27 cellular contexts compared by ENCODE assay signal in genomic region chr9:65430221-65430620, GRCh38.
DNase-seq lines count a peak whose midpoint lies in the region.
"Had no signal": no experiment of that assay in that cellular context is flagged by ENCODE, and none has a peak within 500 bp of the region (broad histone marks: within the 10 kb centered on the region; RNA-seq: fewer than 3 reads in every experiment).

No MANE protein-coding gene starts in this region.

- no peak overlapping the region for H2AFZ ChIP-seq in Karpas-422 (ENCODE audit: low read length)

- intact Hi-C loops in posterior vena cava (cut with DNase I), result no loop called here

- no peaks in the 10 kb centered on the region for H3K9me2 ChIP-seq in Karpas-422 (replicated peaks; ENCODE audit: insufficient read depth, low read length)

- H3K4me1 ChIP-seq in Karpas-422 (ENCODE audit: low read length), result no peaks in the 10 kb centered on the region
- H3K4me1 ChIP-seq: A549; BE2C; BLaER1; BLaER1 treated with 17β-estradiol and CSF1 and Interleukin-3, amounts not matched to agents 10 nM and 100 nM; Caco-2 had no signal

- DNase-seq in posterior vena cava (ENCODE audit: low spot score) (peak; percentile 78), Karpas-422 (no peak)
- DNase-seq: 8988T; ACHN; AML-193; BE2C; C1 segment of cervical spinal cord; Caco-2; Calu3; CD4-positive, alpha-beta memory T cell; CD4-positive, alpha-beta T cell; CD4-positive, CD25-positive, alpha-beta regulatory T cell; CD8-positive, alpha-beta memory T cell; CD8-positive, alpha-beta T cell; COR-L47; DMS 273 treated with DMSO at 0.1 percent for 48 hours; DMS153; DMS53; DMS79; DMS79 treated with DMSO at 0.1 percent for 48 hours; DND-41; EL had no signal

- no peak overlapping the region for H3K27ac ChIP-seq in Karpas-422 (ENCODE audit: low read length)
- H3K27ac ChIP-seq: 22Rv1; A549; BLaER1; BLaER1 treated with 17β-estradiol and CSF1 and Interleukin-3, amounts not matched to agents 10 nM and 100 nM; C4-2B had no signal

- H3K36me3 ChIP-seq in Karpas-422 (ENCODE audit: insufficient read depth, low read length), result no peaks in the 10 kb centered on the region
- H3K36me3 ChIP-seq: BE2C; BLaER1; BLaER1 treated with 17β-estradiol and CSF1 and Interleukin-3, amounts not matched to agents 10 nM and 100 nM had no signal

- no peaks in the 10 kb centered on the region for H3K27me3 ChIP-seq in Karpas-422 (ENCODE audit: low read length)
- H3K27me3 ChIP-seq: BE2C; BLaER1; BLaER1 treated with 17β-estradiol and CSF1 and Interleukin-3, amounts not matched to agents 10 nM and 100 nM had no signal

- no peaks in the 10 kb centered on the region for H4K20me1 ChIP-seq in Karpas-422 (ENCODE audit: insufficient read depth, low read depth, low read length)
- H4K20me1 ChIP-seq: BLaER1; BLaER1 treated with 17β-estradiol and CSF1 and Interleukin-3, amounts not matched to agents 10 nM and 100 nM had no signal

- no peak overlapping the region for H3K4me2 ChIP-seq in Karpas-422 (ENCODE audit: low read depth, low read length, poor library complexity, severe bottlenecking)
- H3K4me2 ChIP-seq: A549; BLaER1; BLaER1 treated with 17β-estradiol and CSF1 and Interleukin-3, amounts not matched to agents 10 nM and 100 nM had no signal

- no peak overlapping the region for H3K4me3 ChIP-seq in Karpas-422 (ENCODE audit: low read length)
- H3K4me3 ChIP-seq: A549; BLaER1; BLaER1 treated with 17β-estradiol and CSF1 and Interleukin-3, amounts not matched to agents 10 nM and 100 nM had no signal

- H3K9ac ChIP-seq in Karpas-422 (ENCODE audit: low read length), result no peak overlapping the region
- H3K9ac ChIP-seq: BLaER1; BLaER1 treated with 17β-estradiol and CSF1 and Interleukin-3, amounts not matched to agents 10 nM and 100 nM had no signal

- H3K9me3 ChIP-seq in Karpas-422 (ENCODE audit: low read length), result peaks cover 19% of the 10 kb centered on the region
- H3K9me3 ChIP-seq: A549, BE2C, Caco-2 had no signal

- no peaks in the 10 kb centered on the region for H3K79me2 ChIP-seq in Karpas-422 (ENCODE audit: low read length)
